1 cellular context compared by ENCODE assay signal in genomic region chr20:54148947-54149764, GRCh38.
TF ChIP-seq lines count a peak whose summit lies in the region.

No MANE protein-coding gene starts in this region.

TF ChIP-seq in K562, 482 proteins besides CTCF, POLR2A, EP300 and RAD21 (continued from another document):
- peak in 1 of 3 experiments; percentile 94; a peak in 1 of 6 replicates for TF ChIP-seq ZBTB11 (CRISPR knock-in tag; IDR thresholded peaks at IDR 0.05)
- TF ChIP-seq TCF15 (CRISPR knock-in tag; IDR thresholded peaks at IDR 0.05), result no peak
- TF ChIP-seq SNAPC5 (CRISPR knock-in tag; IDR thresholded peaks at IDR 0.05), result no peak
- TF ChIP-seq ARID3A (IDR thresholded peaks at IDR 0.05; ENCODE audit: borderline replicate concordance, low read depth, low read length), result no peak
- no peak for TF ChIP-seq LCOR (CRISPR knock-in tag; IDR thresholded peaks at IDR 0.05)
- TF ChIP-seq ZBTB12 (CRISPR knock-in tag; IDR thresholded peaks at IDR 0.05), result no peak
- TF ChIP-seq PBX2 (CRISPR knock-in tag; IDR thresholded peaks at IDR 0.05; ENCODE audit: low read depth), result no peak
- peak; percentile 52 for TF ChIP-seq PBX2 (tag; conservative IDR thresholded peaks at IDR 0.05; ENCODE audit: low read depth)
- no peak for TF ChIP-seq KLF1 (tag; IDR thresholded peaks at IDR 0.05)
- TF ChIP-seq SRSF1 (IDR thresholded peaks at IDR 0.05; ENCODE audit: low read depth, low read length), result no peak
- 0 out of 4 replicates have a peak, but pooled peaks of 1 of the 2 experiments have one; percentile 14 for TF ChIP-seq BCLAF1 (IDR thresholded peaks at IDR 0.05; ENCODE audit: borderline replicate concordance in 1 of 2, control insufficient read depth in 1 of 2, low read depth in 2 of 2, low read length in 1 of 2)
- TF ChIP-seq ZBTB40 (IDR thresholded peaks at IDR 0.05), result peak; percentile 78
- TF ChIP-seq ZBTB40 (CRISPR knock-in tag; IDR thresholded peaks at IDR 0.05), result no peak
- TF ChIP-seq ATF1 (CRISPR knock-in tag; IDR thresholded peaks at IDR 0.05), result no peak
- TF ChIP-seq ATF1 (tag; IDR thresholded peaks at IDR 0.05), result no peak
- TF ChIP-seq MEIS2 (IDR thresholded peaks at IDR 0.05; ENCODE audit: partially characterized antibody), result peak; percentile 12
